Comparison of ENCODE assay signal across 22 cellular contexts in the genomic region with DNA sequence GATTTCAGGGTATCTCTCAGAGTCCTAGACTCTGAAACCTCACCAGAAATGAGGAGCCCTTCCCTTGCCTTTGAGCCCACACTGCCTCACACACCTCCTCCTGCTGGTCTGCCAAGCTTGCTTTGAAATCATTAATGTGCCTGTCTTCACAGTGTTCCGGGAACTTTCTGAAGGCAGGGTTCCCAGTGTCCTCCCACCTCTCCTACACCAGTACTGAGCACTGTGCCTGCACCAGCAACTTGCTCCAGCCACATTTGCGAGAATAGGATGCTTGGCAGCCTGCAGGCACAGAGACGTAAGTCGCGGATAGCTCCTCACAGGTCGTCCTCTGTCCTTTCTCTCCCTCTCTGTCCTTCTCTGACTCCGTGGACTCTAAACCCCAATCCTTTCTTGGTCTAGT.
"Had no signal": no experiment of that assay in that cellular context is flagged by ENCODE, and none has a peak within 500 bp of the region (broad histone marks: within the 10 kb centered on the region; RNA-seq: fewer than 3 reads in every experiment).

No MANE protein-coding gene starts in this region.

- H3K4me3 ChIP-seq: ascending aorta, body of pancreas, Peyer's patch had no signal

- H3K4me1 Mint-ChIP-seq: activated naive CD4-positive, alpha-beta T cell treated with anti-CD3 and anti-CD28 coated beads, Interleukin-2, amount 50 U/mL, for 24 hours had no signal

- H3K4me1 ChIP-seq: ascending aorta, body of pancreas, Peyer's patch had no signal

- H3K9me3 ChIP-seq: ascending aorta, body of pancreas, Peyer's patch had no signal

- H3K36me3 Mint-ChIP-seq: activated naive CD4-positive, alpha-beta T cell treated with anti-CD3 and anti-CD28 coated beads, Interleukin-2, amount 50 U/mL, for 24 hours had no signal

- H3K36me3 ChIP-seq: ascending aorta, Peyer's patch had no signal

- H3K4me3 Mint-ChIP-seq: activated CD8-positive, alpha-beta T cell treated with anti-CD3 and anti-CD28 coated beads for 36 hours; activated naive CD4-positive, alpha-beta T cell treated with anti-CD3 and anti-CD28 coated beads, Interleukin-2, amount 50 U/mL, for 24 hours; activated T-cell treated with anti-CD3 and anti-CD28 coated beads, Interleukin-2, amount 50 U/mL, for 24 hours; activated T-helper 1 cell treated with anti-CD3 and anti-CD28 coated beads, Interleukin-12 subunit alpha, Interleukin-12 subunit beta, Interleukin-2, Interleukin-4 antibody, amounts not matched to agents 30 ng/mL and 10 ng/mL and 1 ng/mL, durations not matched to agents 14 hours and 24 hours and 36 hours; T-helper 1 cell treated with Interleukin-12 subunit alpha and Interleukin-12 subunit beta and Interleukin-4 antibody, amounts not matched to agents 30 μg/mL and 1 μg/mL, for 36 hours had no signal

- H3K9me3 Mint-ChIP-seq: activated CD8-positive, alpha-beta T cell treated with anti-CD3 and anti-CD28 coated beads for 36 hours; activated naive CD4-positive, alpha-beta T cell treated with anti-CD3 and anti-CD28 coated beads, Interleukin-2, amount 50 U/mL, for 24 hours; activated T-cell treated with anti-CD3 and anti-CD28 coated beads, Interleukin-2, amount 50 U/mL, for 24 hours; activated T-helper 1 cell treated with anti-CD3 and anti-CD28 coated beads, Interleukin-12 subunit alpha, Interleukin-12 subunit beta, Interleukin-2, Interleukin-4 antibody, amounts not matched to agents 30 ng/mL and 10 ng/mL and 1 ng/mL, durations not matched to agents 14 hours and 24 hours and 36 hours; T-helper 1 cell treated with Interleukin-12 subunit alpha and Interleukin-12 subunit beta and Interleukin-4 antibody, amounts not matched to agents 30 μg/mL and 1 μg/mL, for 36 hours had no signal

- DNase-seq: activated CD4-positive, alpha-beta T cell treated with anti-CD3 and anti-CD28 coated beads for 4 hours; activated CD8-positive, alpha-beta memory T cell treated with anti-CD3 and anti-CD28 coated beads, Interleukin-2, amount 50 U/mL, for 48 hours; activated CD8-positive, alpha-beta T cell treated with anti-CD3 and anti-CD28 coated beads for 36 hours; activated effector memory CD4-positive, alpha-beta T cell treated with Interleukin-2 at 50 U/mL for 16 hours; activated naive CD4-positive, alpha-beta T cell; activated T-cell treated with anti-CD3 and anti-CD28 coated beads, Interleukin-2, amount 50 U/mL, for 24 hours; body of pancreas; central memory CD4-positive, alpha-beta T cell; Karpas-422; MM.1S; NCI-H1105; NCI-H1436; NCI-H1694 treated with DMSO at 0.1 percent for 48 hours; NCI-H2081; NCI-H524; Peyer's patch; SHP77 had no signal

- FAIRE-seq: bronchial epithelial cell had no signal

- H3K27ac ChIP-seq: ascending aorta, body of pancreas, Peyer's patch had no signal

- H3K27me3 Mint-ChIP-seq: activated CD8-positive, alpha-beta T cell treated with anti-CD3 and anti-CD28 coated beads for 36 hours; activated T-cell treated with anti-CD3 and anti-CD28 coated beads, Interleukin-2, amount 50 U/mL, for 24 hours had no signal

- H3K27ac Mint-ChIP-seq: activated CD8-positive, alpha-beta T cell treated with anti-CD3 and anti-CD28 coated beads for 36 hours; activated naive CD4-positive, alpha-beta T cell treated with anti-CD3 and anti-CD28 coated beads, Interleukin-2, amount 50 U/mL, for 24 hours; activated T-cell treated with anti-CD3 and anti-CD28 coated beads, Interleukin-2, amount 50 U/mL, for 24 hours; activated T-helper 1 cell treated with anti-CD3 and anti-CD28 coated beads, Interleukin-12 subunit alpha, Interleukin-12 subunit beta, Interleukin-2, Interleukin-4 antibody, amounts not matched to agents 30 ng/mL and 10 ng/mL and 1 ng/mL, durations not matched to agents 14 hours and 24 hours and 36 hours; T-helper 1 cell treated with Interleukin-12 subunit alpha and Interleukin-12 subunit beta and Interleukin-4 antibody, amounts not matched to agents 30 μg/mL and 1 μg/mL, for 36 hours had no signal

- H3K27me3 ChIP-seq: ascending aorta, body of pancreas, Peyer's patch had no signal
